Comparison of ENCODE assay signal across 10 cellular contexts in genomic region chr12:113142173-113142885, GRCh38. TPM values are rescaled to one million over a fixed set of nuclear protein-coding genes. Genes with fewer than 3 reads are reported as not detected.
DNase-seq lines count a peak whose midpoint lies in the region; ATAC-seq, FAIRE-seq and TF ChIP-seq lines count a peak whose summit lies in the region.
"Had no signal": no experiment of that assay in that cellular context is flagged by ENCODE, and none has a peak within 500 bp of the region (broad histone marks: within the 10 kb centered on the region; RNA-seq: fewer than 3 reads in every experiment).

No MANE protein-coding gene starts in this region.

- peak overlapping the region; percentile 38 for H3K4me3 Mint-ChIP-seq in activated T-helper 17 cell treated with anti-CD3 and anti-CD28 coated beads, Interleukin-2, amount 50 U/mL, for 72 hours

- H3K9me3 ChIP-seq in lower lobe of right lung: no peaks in the 10 kb centered on the region

- no peaks in the 10 kb centered on the region for H3K27me3 Mint-ChIP-seq in activated T-helper 17 cell treated with anti-CD3 and anti-CD28 coated beads, Interleukin-2, amount 50 U/mL, for 72 hours

- H3K27ac ChIP-seq in lower lobe of right lung: peak overlapping the region; percentile 67

- no peaks in the 10 kb centered on the region for H3K36me3 ChIP-seq in lower lobe of right lung

- intact Hi-C loops in lower lobe of right lung (cut with DNase I): no loop called here

- DNase-seq in stimulated activated CD4-positive, alpha-beta T cell treated with anti-CD3 and anti-CD28 coated beads, Interleukin-1b, Interleukin-23, amount 100 ng/mL, for 48 hours: peak; percentile 47
- DNase-seq in stimulated activated CD4-positive, alpha-beta T cell treated with anti-CD3 and anti-CD28 coated beads, Interleukin-12 subunit alpha, Interleukin-12 subunit beta, amount 100 ng/mL, for 4 hours: no peak
- DNase-seq in lower lobe of right lung (peak; percentile 71), urothelium cell line (ENCODE audit: low spot score) (peak; percentile 74), COLO668 (lab: John Stamatoyannopoulos, UW; ENCODE audit: unreplicated experiment) (no peak)
- DNase-seq: activated naive CD4-positive, alpha-beta T cell; NCI-H2171 had no signal

- peaks cover 4% of the 10 kb centered on the region for H3K27me3 ChIP-seq in lower lobe of right lung (ENCODE audit: low read depth)

- no peak overlapping the region for H3K4me3 ChIP-seq in lower lobe of right lung

- TF ChIP-seq CTCF in lower lobe of right lung (IDR thresholded peaks at IDR 0.05): no peak

- H3K36me3 Mint-ChIP-seq in activated T-helper 17 cell treated with anti-CD3 and anti-CD28 coated beads, Interleukin-2, amount 50 U/mL, for 72 hours (ENCODE audit: low read depth): no peaks in the 10 kb centered on the region

- peak overlapping the region; percentile 59 for H3K27ac Mint-ChIP-seq in activated T-helper 17 cell treated with anti-CD3 and anti-CD28 coated beads, Interleukin-2, amount 50 U/mL, for 72 hours

- H3K4me1 ChIP-seq in lower lobe of right lung: peaks cover 6% of the 10 kb centered on the region

- H3K4me1 Mint-ChIP-seq in activated T-helper 17 cell treated with anti-CD3 and anti-CD28 coated beads, Interleukin-2, amount 50 U/mL, for 72 hours: no peaks in the 10 kb centered on the region

- H3K9me3 Mint-ChIP-seq in activated T-helper 17 cell treated with anti-CD3 and anti-CD28 coated beads, Interleukin-2, amount 50 U/mL, for 72 hours: no peaks in the 10 kb centered on the region

- peak; percentile 92 for ATAC-seq in activated T-helper 17 cell treated with anti-CD3 and anti-CD28 coated beads, Interleukin-2, amount 50 U/mL, for 72 hours (replicated peaks)
- ATAC-seq in lower lobe of right lung (peak; percentile 71 to 73), GM18498 (IDR thresholded peaks at IDR 0.05; ENCODE audit: unreplicated experiment) (no peak), HG02970 (IDR thresholded peaks at IDR 0.05; ENCODE audit: low FRiP score, unreplicated experiment) (no peak)

- peak; percentile 65 for FAIRE-seq in urothelium cell line (lab: Jason Lieb, UNC)

RNA-seq across cellular contexts. Expression of gene RASAL1, which starts 6.8 kb away (rescaled TPM):
- total RNA-seq in activated T-helper 17 cell treated with anti-CD3 and anti-CD28 coated beads, Interleukin-2, amount 50 U/mL, for 72 hours: 10 to 100 TPM in 1 of 2 donors, 1 to 10 TPM in 1; 1.0 to 21.3 TPM
- 0.41 TPM for total RNA-seq in lower lobe of right lung

RNA-seq across cellular contexts. Expression of gene CFAP73, which starts 7.2 kb away (rescaled TPM):
- 1 to 10 TPM in 1 of 2 donors, under 1 TPM in 1; 0.32 to 1.2 TPM for total RNA-seq in activated T-helper 17 cell treated with anti-CD3 and anti-CD28 coated beads, Interleukin-2, amount 50 U/mL, for 72 hours
- 7.3 TPM for total RNA-seq in lower lobe of right lung

RNA-seq across cellular contexts. Expression of gene DDX54, which starts 42.9 kb away (rescaled TPM):
- total RNA-seq in activated T-helper 17 cell treated with anti-CD3 and anti-CD28 coated beads, Interleukin-2, amount 50 U/mL, for 72 hours: 10 to 100 TPM; 47.4 to 86.9 TPM
- 54.9 TPM for total RNA-seq in lower lobe of right lung

RNA-seq across cellular contexts. Expression of gene RITA1, which starts 43.2 kb away (rescaled TPM):
- 10 to 100 TPM; 14.2 to 23.9 TPM for total RNA-seq in activated T-helper 17 cell treated with anti-CD3 and anti-CD28 coated beads, Interleukin-2, amount 50 U/mL, for 72 hours
- total RNA-seq in lower lobe of right lung: 14.2 TPM

Comparison
In these comparisons a context has a peak if more than half of its experiments do, and no peak if none do; other contexts are left out.
1. DNase-seq: peak in stimulated activated CD4-positive, alpha-beta T cell treated with anti-CD3 and anti-CD28 coated beads, Interleukin-1b, Interleukin-23, amount 100 ng/mL, for 48 hours (single experiment), lower lobe of right lung (single experiment) and urothelium cell line (single experiment); none in stimulated activated CD4-positive, alpha-beta T cell treated with anti-CD3 and anti-CD28 coated beads, Interleukin-12 subunit alpha, Interleukin-12 subunit beta, amount 100 ng/mL, for 4 hours (single experiment) and COLO668 (single experiment).
2. ATAC-seq: peak in activated T-helper 17 cell treated with anti-CD3 and anti-CD28 coated beads, Interleukin-2, amount 50 U/mL, for 72 hours (single experiment) and lower lobe of right lung (2 of 2); none in GM18498 (single experiment) and HG02970 (single experiment).